In the genomic region with DNA sequence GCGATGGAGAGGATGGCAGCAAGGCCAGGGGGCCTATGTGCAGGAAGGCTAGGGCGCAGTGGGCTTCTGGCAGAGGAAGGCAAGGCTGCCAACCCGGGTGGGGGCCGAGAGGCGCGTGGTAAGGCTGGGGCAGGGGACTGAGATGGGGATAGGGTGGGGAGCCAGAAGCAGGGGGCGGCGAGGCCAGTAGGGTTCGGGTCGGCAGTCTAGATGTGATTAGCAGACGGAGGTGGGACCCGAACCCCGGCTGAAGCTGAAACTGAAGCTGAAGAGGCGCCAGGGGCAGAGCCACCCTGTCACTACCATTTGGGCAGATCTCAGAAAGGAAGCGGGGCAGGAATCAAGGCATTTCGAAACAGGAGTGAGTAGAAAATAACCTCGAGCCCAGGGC, we compare ENCODE assay signal across 8 cellular contexts. TPM values are rescaled to one million over a fixed set of nuclear protein-coding genes. Genes with fewer than 3 reads are reported as not detected.
DNase-seq lines count a peak whose midpoint lies in the region; ATAC-seq and TF ChIP-seq lines count a peak whose summit lies in the region.

No MANE protein-coding gene starts in this region.

- CTCF ChIA-PET in activated CD8-positive, alpha-beta T cell treated with anti-CD3 and anti-CD28 coated beads for 36 hours (lab: Charles Lee): interaction anchor here (1.0 to 1.7 kb wide), 3 partner anchors 51 to 83 kb away, joined by 3 to 9 read pairs (median 5); no protein-coding TSS in a partner anchor

- H3K9me3 Mint-ChIP-seq in activated CD8-positive, alpha-beta T cell treated with anti-CD3 and anti-CD28 coated beads for 36 hours: peaks cover 1% of the 10 kb centered on the region
- no peaks in the 10 kb centered on the region for H3K9me3 Mint-ChIP-seq in nephron progenitor cell

- H3K36me3 ChIP-seq in Karpas-422 (ENCODE audit: insufficient read depth, low read length) (peaks cover 10% of the 10 kb centered on the region; the same call in 1 of the 2 replicates), esophagus squamous epithelium (no peaks in the 10 kb centered on the region), thyroid gland (no peaks in the 10 kb centered on the region)

- WGBS in esophagus squamous epithelium, 2 donors: 2 to 3% methylated on average over 13 of the region's 17 CpGs
- 3% methylated on average over 16 to 17 of the region's 17 CpGs for whole genome bisulfite sequencing in thyroid gland, 2 donors

- H3K4me1 ChIP-seq in Karpas-422 (ENCODE audit: low read length) (peaks cover 52% of the 10 kb centered on the region), esophagus squamous epithelium (peaks cover 9 to 24% (median 12%) of the 10 kb centered on the region in 3 donors), thyroid gland (peaks cover 12 to 33% of the 10 kb centered on the region in 2 donors)

- H3K9ac ChIP-seq in Karpas-422 (ENCODE audit: low read length): peak overlapping the region; percentile 88

- H2AFZ ChIP-seq in Karpas-422 (ENCODE audit: low read length): peak overlapping the region; percentile 4; the same call in 1 of the 2 replicates

- TF ChIP-seq POLR2A in esophagus squamous epithelium (IDR thresholded peaks at IDR 0.05) (no peak), thyroid gland (IDR thresholded peaks at IDR 0.05) (no peak)

- H3K27me3 ChIP-seq in Karpas-422 (ENCODE audit: low read length) (no peaks in the 10 kb centered on the region), esophagus squamous epithelium (no peaks in the 10 kb centered on the region), thyroid gland (no peaks in the 10 kb centered on the region)

- peak overlapping the region; percentile 91 for H3K4me3 Mint-ChIP-seq in activated CD8-positive, alpha-beta T cell treated with anti-CD3 and anti-CD28 coated beads for 36 hours
- peak overlapping the region; percentile 92 for H3K4me3 Mint-ChIP-seq in nephron progenitor cell

- no peak for TF ChIP-seq CTCF in activated CD8-positive, alpha-beta T cell treated with anti-CD3 and anti-CD28 coated beads for 36 hours (IDR thresholded peaks at IDR 0.05)
- no peak for TF ChIP-seq CTCF in esophagus squamous epithelium (IDR thresholded peaks at IDR 0.05)
- no peak for TF ChIP-seq CTCF in nephron progenitor cell (IDR thresholded peaks at IDR 0.05)
- no peak for TF ChIP-seq CTCF in thyroid gland (IDR thresholded peaks at IDR 0.05)

- DNase-seq in ELF-1 (ENCODE audit: low read depth, low spot score) (peak; percentile 7), Karpas-422 (peak; percentile 78), esophagus squamous epithelium (lab: John Stamatoyannopoulos, UW) (no peak), nephron progenitor cell (peak; percentile 25), thyroid gland (peak; percentile 22), occipital lobe (lab: John Stamatoyannopoulos, UW) (no peak)
- DNase-seq in activated CD8-positive, alpha-beta T cell treated with anti-CD3 and anti-CD28 coated beads for 36 hours: peak; percentile 58

- POLR2A ChIA-PET in activated CD8-positive, alpha-beta T cell treated with anti-CD3 and anti-CD28 coated beads for 36 hours (lab: Charles Lee): interaction anchor here (1.8 to 2.5 kb wide), 2 partner anchors 55 to 82 kb away, joined by 8 to 10 read pairs; a partner anchor contains a TSS

- H3K9me2 ChIP-seq in Karpas-422 (replicated peaks; ENCODE audit: insufficient read depth, low read length): no peaks in the 10 kb centered on the region

- peak overlapping the region; percentile 90 for H3K4me3 ChIP-seq in Karpas-422 (ENCODE audit: low read length)
- peak overlapping the region; percentile 79 to 97 (median 84) for H3K4me3 ChIP-seq in esophagus squamous epithelium
- H3K4me3 ChIP-seq in thyroid gland (replicated peaks in 1 of 3): peak overlapping the region; percentile 43 to 81 (median 56)

- H3K4me2 ChIP-seq in Karpas-422 (ENCODE audit: low read depth, low read length, poor library complexity, severe bottlenecking): peak overlapping the region; percentile 89

- intact Hi-C loops in activated CD8-positive, alpha-beta T cell treated with anti-CD3 and anti-CD28 coated beads for 36 hours (cut with micrococcal nuclease): loop anchor here (2.0 kb wide), 1 partner anchor 80 kb away; a partner anchor contains a TSS
- intact Hi-C loops in esophagus squamous epithelium (cut with DNase I) (no loop called here), thyroid gland (cut with DNase I) (no loop called here)

- H3K9me3 ChIP-seq in Karpas-422 (ENCODE audit: low read length) (no peaks in the 10 kb centered on the region), esophagus squamous epithelium (no peaks in the 10 kb centered on the region), thyroid gland (no peaks in the 10 kb centered on the region)

- no peaks in the 10 kb centered on the region for H3K27me3 Mint-ChIP-seq in activated CD8-positive, alpha-beta T cell treated with anti-CD3 and anti-CD28 coated beads for 36 hours
- no peaks in the 10 kb centered on the region for H3K27me3 Mint-ChIP-seq in nephron progenitor cell (ENCODE audit: low read depth, poor library complexity)

- peaks cover 38% of the 10 kb centered on the region for H3K4me1 Mint-ChIP-seq in activated CD8-positive, alpha-beta T cell treated with anti-CD3 and anti-CD28 coated beads for 36 hours (ENCODE audit: low read depth)
- H3K4me1 Mint-ChIP-seq in nephron progenitor cell: peaks cover 49% of the 10 kb centered on the region

- no peaks in the 10 kb centered on the region for H4K20me1 ChIP-seq in Karpas-422 (ENCODE audit: insufficient read depth, low read depth, low read length)

- H3K36me3 Mint-ChIP-seq in activated CD8-positive, alpha-beta T cell treated with anti-CD3 and anti-CD28 coated beads for 36 hours (ENCODE audit: low read depth): peaks cover 25% of the 10 kb centered on the region
- H3K36me3 Mint-ChIP-seq in nephron progenitor cell (ENCODE audit: low read depth): peaks cover 32% of the 10 kb centered on the region

- H3K79me2 ChIP-seq in Karpas-422 (ENCODE audit: low read length): peaks cover 44% of the 10 kb centered on the region

- peak; percentile 15 for ATAC-seq in GM21576 (IDR thresholded peaks at IDR 0.05; ENCODE audit: unreplicated experiment)
- peak; percentile 31 for ATAC-seq in activated CD8-positive, alpha-beta T cell treated with anti-CD3 and anti-CD28 coated beads for 36 hours

- peak overlapping the region; percentile 92 for H3K27ac ChIP-seq in Karpas-422 (ENCODE audit: low read length)
- H3K27ac ChIP-seq in esophagus squamous epithelium: peak overlapping the region; percentile 83 to 92 (median 90)
- peak overlapping the region in 2 of 3 donors; percentile 61 to 90 for H3K27ac ChIP-seq in thyroid gland

- peak overlapping the region; percentile 91 for H3K27ac Mint-ChIP-seq in activated CD8-positive, alpha-beta T cell treated with anti-CD3 and anti-CD28 coated beads for 36 hours
- peak overlapping the region; percentile 81 for H3K27ac Mint-ChIP-seq in nephron progenitor cell

RNA-seq across cellular contexts. Expression of a gene that starts 0.5 kb away (rescaled TPM):
- 41.3 and 73.8 TPM in 2 replicates for total RNA-seq in Karpas-422 (2014; rRNA removed; shearing (Covaris generic); ENCODE audit: low replicate concordance)
- total RNA-seq in activated CD8-positive, alpha-beta T cell treated with anti-CD3 and anti-CD28 coated beads for 36 hours: 10 to 100 TPM; 25.0 to 25.4 TPM
- total RNA-seq in esophagus squamous epithelium: 1 to 10 TPM; 4.4 to 9.3 (median 8.0) TPM
- 10 to 100 TPM; 20.9 to 33.3 (median 28.8) TPM for total RNA-seq in thyroid gland
- total RNA-seq in occipital lobe: 27.6 TPM

RNA-seq across cellular contexts. Expression of a gene that starts 0.8 kb away (rescaled TPM):
- 2.2 and 3.3 TPM in 2 replicates for total RNA-seq in Karpas-422 (2014; rRNA removed; shearing (Covaris generic); ENCODE audit: low replicate concordance)
- total RNA-seq in activated CD8-positive, alpha-beta T cell treated with anti-CD3 and anti-CD28 coated beads for 36 hours: under 1 TPM; 0.11 to 0.56 TPM
- total RNA-seq in esophagus squamous epithelium (under 1 TPM; 0.12 to 0.48 (median 0.40) TPM), thyroid gland (1 to 10 TPM; 4.8 to 9.5 (median 7.3) TPM), occipital lobe (8.1 TPM)

RNA-seq across cellular contexts. Expression of a gene that starts 46.9 kb away (rescaled TPM):
- 0.60 and 0.97 TPM in 2 replicates for total RNA-seq in Karpas-422 (2014; rRNA removed; shearing (Covaris generic); ENCODE audit: low replicate concordance)
- under 1 TPM; 0.27 to 0.41 TPM for total RNA-seq in activated CD8-positive, alpha-beta T cell treated with anti-CD3 and anti-CD28 coated beads for 36 hours
- total RNA-seq in esophagus squamous epithelium (not detected), thyroid gland (under 1 TPM in 2 of 4 donors, not detected in 2; 0.22 to 0.67 TPM), occipital lobe (0.16 TPM)

RNA-seq across cellular contexts. Expression of a gene that starts 55.5 kb away (rescaled TPM):
- total RNA-seq in Karpas-422 (2014; rRNA removed; shearing (Covaris generic); ENCODE audit: low replicate concordance): 44.8 and 55.3 TPM in 2 replicates
- 10 to 100 TPM; 19.1 to 20.5 TPM for total RNA-seq in activated CD8-positive, alpha-beta T cell treated with anti-CD3 and anti-CD28 coated beads for 36 hours
- total RNA-seq in esophagus squamous epithelium: 10 to 100 TPM; 22.0 to 44.4 (median 28.1) TPM
- 10 to 100 TPM; 18.0 to 50.1 (median 35.6) TPM for total RNA-seq in thyroid gland
- 6.7 TPM for total RNA-seq in occipital lobe

RNA-seq across cellular contexts. Expression of a gene that starts 55.7 kb away (rescaled TPM):
- 24.0 and 30.4 TPM in 2 replicates for total RNA-seq in Karpas-422 (2014; rRNA removed; shearing (Covaris generic); ENCODE audit: low replicate concordance)
- 10 to 100 TPM; 14.2 to 15.3 TPM for total RNA-seq in activated CD8-positive, alpha-beta T cell treated with anti-CD3 and anti-CD28 coated beads for 36 hours
- total RNA-seq in esophagus squamous epithelium (10 to 100 TPM in 1 of 4 donors, 1 to 10 TPM in 3; 7.3 to 16.0 (median 8.4) TPM), thyroid gland (10 to 100 TPM; 19.1 to 36.4 (median 25.7) TPM), occipital lobe (11.5 TPM)

Comparison
In these comparisons a context has a peak if more than half of its experiments do, and no peak if none do; other contexts are left out.
1. DNase-seq: peak in ELF-1 (single experiment), Karpas-422 (single experiment), activated CD8-positive, alpha-beta T cell treated with anti-CD3 and anti-CD28 coated beads for 36 hours (single experiment), nephron progenitor cell (single experiment) and thyroid gland (2 of 2); none in esophagus squamous epithelium (single experiment) and occipital lobe (single experiment).
2. Peak in every context shown above with its lines, with median percentiles within 50 percentile points of each other: H3K27ac ChIP-seq and H3K4me3 ChIP-seq.